8 cellular contexts compared by ENCODE assay signal in genomic region chr15:89647191-89647851, GRCh38. TPM values are rescaled to one million over a fixed set of nuclear protein-coding genes. Genes with fewer than 3 reads are reported as not detected.
DNase-seq lines count a peak whose midpoint lies in the region; ATAC-seq and TF ChIP-seq lines count a peak whose summit lies in the region.

No MANE protein-coding gene starts in this region.

- DNase-seq in BJ (ENCODE audit: low read depth): no peak
- DNase-seq in H4 (ENCODE audit: low spot score): peak; percentile 32
- DNase-seq in Peyer's patch: peak; percentile 54 to 90 (median 86)
- DNase-seq in activated T-helper 1 cell treated with Interleukin-2 at 50 U/mL for 16 hours (ENCODE audit: low read depth): peak; percentile 33
- peak; percentile 57 for DNase-seq in fibroblast of the aortic adventitia (ENCODE audit: low read depth)
- peak; percentile 93 for DNase-seq in neural crest cell (ENCODE audit: low read depth, low spot score)
- peak; percentile 78 to 80 for DNase-seq in thyroid gland

- 47 to 52% methylated on average over 25 of the region's 25 CpGs for WGBS in thyroid gland, 2 donors

- H3K4me1 Mint-ChIP-seq in neural crest cell: peaks cover 5% of the 10 kb centered on the region

- H3K4me3 ChIP-seq in BJ (ENCODE audit: low read depth, low read length) (no peak overlapping the region), Peyer's patch (peak overlapping the region in 1 of 4 donors; percentile 30), fibroblast of the aortic adventitia (ENCODE audit: low read depth, low read length) (no peak overlapping the region), thyroid gland (replicated peaks in 1 of 3) (no peak overlapping the region)

- H3K4me3 Mint-ChIP-seq in neural crest cell: peak overlapping the region; percentile 81

- H3K27ac ChIP-seq in Peyer's patch: no peak overlapping the region
- H3K27ac ChIP-seq in thyroid gland: no peak overlapping the region

- H3K36me3 Mint-ChIP-seq in neural crest cell (ENCODE audit: low read depth): peaks cover 7% of the 10 kb centered on the region

- peaks cover 16% of the 10 kb centered on the region for H3K36me3 ChIP-seq in BJ (ENCODE audit: control insufficient read depth, insufficient read depth, low read length)
- H3K36me3 ChIP-seq in Peyer's patch: no peaks in the 10 kb centered on the region
- H3K36me3 ChIP-seq in thyroid gland: no peaks in the 10 kb centered on the region

- H3K9me3 ChIP-seq in Peyer's patch (no peaks in the 10 kb centered on the region), thyroid gland (no peaks in the 10 kb centered on the region)

- TF ChIP-seq CTCF in BJ (IDR thresholded peaks at IDR 0.05; ENCODE audit: insufficient read depth, low read depth, low read length) (peak; percentile 95), Peyer's patch (IDR thresholded peaks at IDR 0.05) (peak; percentile 2 to 78 (median 74)), fibroblast of the aortic adventitia (IDR thresholded peaks at IDR 0.05; ENCODE audit: insufficient read depth, low read length) (peak; percentile 92), neural crest cell (conservative IDR thresholded peaks at IDR 0.05) (peak; percentile 86), thyroid gland (IDR thresholded peaks at IDR 0.05) (peak; percentile 61 to 84 (median 76))

- intact Hi-C loops in thyroid gland (cut with DNase I): loop anchor here (10.0 kb wide), 1 partner anchor 97 kb away; no protein-coding TSS in a partner anchor

- H3K9me3 Mint-ChIP-seq in neural crest cell: no peaks in the 10 kb centered on the region

- POLR2A ChIA-PET in BJ (lab: Charles Lee): no interaction called here

- no peaks in the 10 kb centered on the region for H3K27me3 Mint-ChIP-seq in neural crest cell (ENCODE audit: low read depth)

- H3K4me1 ChIP-seq in Peyer's patch: peaks cover 0 to 4% (median 0%) of the 10 kb centered on the region in 4 donors
- peaks cover 0 to 4% of the 10 kb centered on the region in 2 donors for H3K4me1 ChIP-seq in thyroid gland

- CTCF ChIA-PET in BJ (lab: Yijun Ruan, JAX): interaction anchor here (0.7 to 2.1 kb wide), 16 partner anchors 11 to 147 kb away, joined by 3 to 12 read pairs (median 4); no protein-coding TSS in a partner anchor

- TF ChIP-seq POLR2A in Peyer's patch (IDR thresholded peaks at IDR 0.05): no peak
- TF ChIP-seq POLR2A in thyroid gland (IDR thresholded peaks at IDR 0.05): no peak

- peak overlapping the region; percentile 50 for H3K27ac Mint-ChIP-seq in neural crest cell (ENCODE audit: unreplicated experiment)

- no peak for ATAC-seq in GM19463 (IDR thresholded peaks at IDR 0.05; ENCODE audit: unreplicated experiment)

- H3K27me3 ChIP-seq in BJ (ENCODE audit: control insufficient read depth, insufficient read depth, low read length): no peaks in the 10 kb centered on the region
- H3K27me3 ChIP-seq in Peyer's patch: no peaks in the 10 kb centered on the region
- H3K27me3 ChIP-seq in thyroid gland: no peaks in the 10 kb centered on the region

RNA-seq across cellular contexts. Expression of gene KIF7, which starts 7.9 kb away (rescaled TPM):
- 5.4 and 7.5 TPM in 2 replicates for polyA plus RNA-seq in BJ (2011; rRNA removed)
- 3.3 and 4.5 TPM in 2 replicates for polyA minus RNA-seq in BJ (2011; rRNA and poly(A)+ RNA removed)
- 3.3 and 3.6 TPM in 2 replicates for total RNA-seq in H4 (2014; rRNA removed; shearing (Covaris generic))
- total RNA-seq in Peyer's patch (10 to 100 TPM in 1 of 4 donors, 1 to 10 TPM in 3; 1.1 to 13.2 (median 2.3) TPM), fibroblast of the aortic adventitia (ENCODE audit: low replicate concordance) (10.6 and 22.1 TPM in 2 replicates), neural crest cell (15.6 and 16.2 TPM in 2 replicates), thyroid gland (10 to 100 TPM in 1 of 4 donors, 1 to 10 TPM in 3; 6.8 to 10.1 (median 8.3) TPM)

RNA-seq across cellular contexts. Expression of gene PLIN1, which starts 31.8 kb away (rescaled TPM):
- 0.06 and 0.07 TPM in 2 replicates for polyA plus RNA-seq in BJ (2011; rRNA removed)
- polyA minus RNA-seq in BJ (2011; rRNA and poly(A)+ RNA removed): not detected in 2 replicates
- 0.04 and 0.19 TPM in 2 replicates for total RNA-seq in H4 (2014; rRNA removed; shearing (Covaris generic))
- total RNA-seq in Peyer's patch: 10 to 100 TPM in 1 of 4 donors, 1 to 10 TPM in 2, not detected in 1; 7.5 to 10.1 (median 8.9) TPM
- 0.27 and 0.41 TPM in 2 replicates for total RNA-seq in fibroblast of the aortic adventitia (ENCODE audit: low replicate concordance)
- total RNA-seq in neural crest cell: 0.56 and 0.73 TPM in 2 replicates
- 1 to 10 TPM; 3.3 to 9.9 (median 6.0) TPM for total RNA-seq in thyroid gland

RNA-seq across cellular contexts. Expression of gene PEX11A, which starts 43.2 kb away (rescaled TPM):
- 8.5 and 8.9 TPM in 2 replicates for polyA plus RNA-seq in BJ (2011; rRNA removed)
- polyA minus RNA-seq in BJ (2011; rRNA and poly(A)+ RNA removed): 3.7 and 5.1 TPM in 2 replicates
- total RNA-seq in H4 (2014; rRNA removed; shearing (Covaris generic)): 7.2 and 13.3 TPM in 2 replicates
- total RNA-seq in Peyer's patch: 10 to 100 TPM in 3 of 4 donors, 1 to 10 TPM in 1; 4.1 to 50.8 (median 15.7) TPM
- total RNA-seq in fibroblast of the aortic adventitia (ENCODE audit: low replicate concordance): 8.7 and 13.0 TPM in 2 replicates
- 7.2 and 7.9 TPM in 2 replicates for total RNA-seq in neural crest cell
- 10 to 100 TPM; 17.4 to 39.5 (median 20.6) TPM for total RNA-seq in thyroid gland

RNA-seq across cellular contexts. Expression of gene WDR93, which starts 43.3 kb away (rescaled TPM):
- polyA plus RNA-seq in BJ (2011; rRNA removed): 0.15 and 0.17 TPM in 2 replicates
- polyA minus RNA-seq in BJ (2011; rRNA and poly(A)+ RNA removed): not detected in 2 replicates
- 0.35 TPM in 1 of 2 replicates, not detected in the other for total RNA-seq in H4 (2014; rRNA removed; shearing (Covaris generic))
- total RNA-seq in Peyer's patch (1 to 10 TPM in 1 of 4 donors, not detected in 3; 1.0 TPM), fibroblast of the aortic adventitia (ENCODE audit: low replicate concordance) (0.09 and 0.49 TPM in 2 replicates), neural crest cell (0.20 TPM in 1 of 2 replicates, not detected in the other), thyroid gland (1 to 10 TPM; 1.1 to 2.3 (median 2.3) TPM)
